Comparison of ENCODE assay signal across 1 cellular context in the genomic region with DNA sequence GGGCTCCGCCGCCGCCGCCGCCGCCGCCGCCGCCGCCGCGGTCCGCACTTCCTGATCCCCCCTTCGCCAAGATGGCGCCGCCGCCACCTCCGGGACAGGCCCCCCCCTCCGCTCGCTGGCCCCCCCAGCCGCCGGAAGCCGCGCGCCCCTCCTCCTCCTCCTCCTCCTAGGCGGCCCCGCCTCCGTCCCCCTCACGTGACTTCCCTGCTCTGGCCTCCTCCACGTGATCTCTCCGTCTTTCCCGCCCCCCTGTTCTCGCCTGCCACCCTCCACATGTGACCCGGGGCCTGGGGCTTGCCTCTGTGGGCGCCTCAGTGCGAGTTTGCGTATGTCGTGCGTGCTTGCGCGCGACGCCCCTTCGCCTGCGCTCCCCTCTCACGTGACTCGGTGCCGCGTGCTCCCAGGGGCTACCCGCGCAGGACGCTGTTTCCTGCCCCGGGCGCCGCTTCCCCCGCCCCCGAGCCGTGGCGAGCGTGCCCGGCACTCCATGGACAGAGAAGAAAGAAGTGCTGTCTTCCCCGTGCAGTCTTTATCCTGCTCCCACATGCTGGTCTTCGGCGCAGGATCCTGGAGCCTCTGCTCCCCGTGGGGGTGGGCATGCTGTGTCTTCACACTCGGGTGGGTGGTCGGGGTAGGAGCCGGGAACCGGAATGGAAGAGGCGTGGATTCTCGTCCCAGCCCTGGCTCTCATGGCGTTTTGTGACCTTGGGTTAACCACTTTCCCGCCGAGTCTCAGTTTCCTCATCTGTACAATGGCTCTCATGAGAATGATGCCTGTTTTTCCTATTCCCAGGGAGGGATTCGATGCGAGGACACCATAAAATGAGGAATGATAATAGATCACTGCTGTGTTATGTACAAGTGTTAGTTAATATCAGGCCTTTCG.
TF ChIP-seq lines count a peak whose summit lies in the region.

A gene (minus strand): TSS at position 53 of the 886 bp plus-strand sequence. CDS start 109 bp downstream, outside the sequence.

TF ChIP-seq in K562, 482 proteins besides CTCF, POLR2A, EP300 and RAD21 (continued from another document and continues in another):
- TF ChIP-seq, protein P1, sequence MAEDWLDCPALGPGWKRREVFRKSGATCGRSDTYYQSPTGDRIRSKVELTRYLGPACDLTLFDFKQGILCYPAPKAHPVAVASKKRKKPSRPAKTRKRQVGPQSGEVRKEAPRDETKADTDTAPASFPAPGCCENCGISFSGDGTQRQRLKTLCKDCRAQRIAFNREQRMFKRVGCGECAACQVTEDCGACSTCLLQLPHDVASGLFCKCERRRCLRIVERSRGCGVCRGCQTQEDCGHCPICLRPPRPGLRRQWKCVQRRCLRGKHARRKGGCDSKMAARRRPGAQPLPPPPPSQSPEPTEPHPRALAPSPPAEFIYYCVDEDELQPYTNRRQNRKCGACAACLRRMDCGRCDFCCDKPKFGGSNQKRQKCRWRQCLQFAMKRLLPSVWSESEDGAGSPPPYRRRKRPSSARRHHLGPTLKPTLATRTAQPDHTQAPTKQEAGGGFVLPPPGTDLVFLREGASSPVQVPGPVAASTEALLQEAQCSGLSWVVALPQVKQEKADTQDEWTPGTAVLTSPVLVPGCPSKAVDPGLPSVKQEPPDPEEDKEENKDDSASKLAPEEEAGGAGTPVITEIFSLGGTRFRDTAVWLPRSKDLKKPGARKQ (CRISPR knock-in tag; IDR thresholded peaks at IDR 0.05) = no peak
- TF ChIP-seq ZNF232 (CRISPR knock-in tag; IDR thresholded peaks at IDR 0.05) (peak; percentile 90; the same call in 1 of the 2 replicates), ZKSCAN8 (CRISPR knock-in tag; IDR thresholded peaks at IDR 0.05) (no peak), CCAR2 (IDR thresholded peaks at IDR 0.05; ENCODE audit: low read depth, low read length) (no peak), ZNF445 (CRISPR knock-in tag; IDR thresholded peaks at IDR 0.05; ENCODE audit: low read depth) (no peak), GTF2E2 (tag; IDR thresholded peaks at IDR 0.05) (no peak), NFRKB (IDR thresholded peaks at IDR 0.05; ENCODE audit: low read depth) (no peak), HNRNPLL (IDR thresholded peaks at IDR 0.05; ENCODE audit: low read depth, low read length, poor library complexity, severe bottlenecking) (peak; percentile 66), RBFOX2 (IDR thresholded peaks at IDR 0.05; ENCODE audit: low read depth, low read length) (peak; percentile 87), KHSRP (IDR thresholded peaks at IDR 0.05) (0 out of 2 replicates have a peak, but pooled peaks have one; percentile 36), MIER1 (IDR thresholded peaks at IDR 0.05; ENCODE audit: low read depth) (0 out of 2 replicates have a peak, but pooled peaks have one; percentile 19), POLR2G (IDR thresholded peaks at IDR 0.05; ENCODE audit: low read depth, low read length) (peak; percentile 82), TCF3 (CRISPR knock-in tag; IDR thresholded peaks at IDR 0.05) (no peak), NCOA6 (IDR thresholded peaks at IDR 0.05) (peak; percentile 94), FOXK2 (conservative IDR thresholded peaks at IDR 0.05 in 1 of 2, IDR thresholded peaks at IDR 0.05 in 1 of 2; ENCODE audit: low read depth in 2 of 2) (peak; percentile 78 to 94; a peak in 3 of 4 replicates), ELF1 (tag; IDR thresholded peaks at IDR 0.05) (peak; percentile 95), SPI1 (IDR thresholded peaks at IDR 0.05; ENCODE audit: borderline replicate concordance, low read depth, low read length) (no peak), ARID2 (IDR thresholded peaks at IDR 0.05) (no peak), RUNX1 (IDR thresholded peaks at IDR 0.05; ENCODE audit: low read depth) (no peak), MTA3 (IDR thresholded peaks at IDR 0.05; ENCODE audit: borderline replicate concordance) (peak; percentile 74; the same call in 1 of the 2 replicates), MAFG (tag; conservative IDR thresholded peaks at IDR 0.05) (0 out of 2 replicates have a peak, but pooled peaks have one; percentile 6), SMC3 (conservative IDR thresholded peaks at IDR 0.05; ENCODE audit: insufficient read depth, low read depth, low read length) (0 out of 2 replicates have a peak, but pooled peaks have one; percentile 20), JUNB (CRISPR knock-in tag; conservative IDR thresholded peaks at IDR 0.05) (no peak), PTBP1 (IDR thresholded peaks at IDR 0.05; ENCODE audit: low read depth, low read length) (0 out of 2 replicates have a peak, but pooled peaks have one; percentile 39), ZNF76 (CRISPR knock-in tag; IDR thresholded peaks at IDR 0.05; ENCODE audit: borderline replicate concordance) (0 out of 2 replicates have a peak, but pooled peaks have one; percentile 21), ZZZ3 (IDR thresholded peaks at IDR 0.05) (no peak), YY1 (IDR thresholded peaks at IDR 0.05; ENCODE audit: borderline replicate concordance in 1 of 3, control insufficient read depth in 1 of 3, extremely low read depth in 1 of 3, insufficient read depth in 3 of 3, insufficient read length in 1 of 3, insufficient replicate concordance in 2 of 3, low read depth in 1 of 3, low read length in 2 of 3) (peak; percentile 54 to 90 (median 89)), KLF6 (CRISPR knock-in tag; IDR thresholded peaks at IDR 0.05; ENCODE audit: borderline replicate concordance) (peak; percentile 71; the same call in 1 of the 2 replicates), TOE1 (IDR thresholded peaks at IDR 0.05; ENCODE audit: borderline replicate concordance) (peak; percentile 99), TOE1 (CRISPR knock-in tag; IDR thresholded peaks at IDR 0.05; ENCODE audit: borderline replicate concordance, low read depth) (peak; percentile 70; the same call in 1 of the 2 replicates), ZNF197 (CRISPR knock-in tag; IDR thresholded peaks at IDR 0.05; ENCODE audit: low read depth) (peak; percentile 81; the same call in 1 of the 2 replicates), WHSC1 (IDR thresholded peaks at IDR 0.05; ENCODE audit: low read length) (no peak), MTA1 (IDR thresholded peaks at IDR 0.05; ENCODE audit: borderline replicate concordance) (peak; percentile 86), KLF1 (tag; IDR thresholded peaks at IDR 0.05) (peak; percentile 73; the same call in 1 of the 2 replicates), POLR2AphosphoS2 (IDR thresholded peaks at IDR 0.05; ENCODE audit: low read length) (no peak), DNMT1 (IDR thresholded peaks at IDR 0.05) (no peak), C11orf30 (IDR thresholded peaks at IDR 0.05; ENCODE audit: low read depth) (peak; percentile 80), SOX6 (IDR thresholded peaks at IDR 0.05) (no peak; the same call in 1 of the 2 replicates), ZNF668 (CRISPR knock-in tag; IDR thresholded peaks at IDR 0.05) (peak; percentile 40; the same call in 1 of the 2 replicates), ZNF764 (CRISPR knock-in tag; IDR thresholded peaks at IDR 0.05; ENCODE audit: low read depth) (no peak), ZNF354B (CRISPR knock-in tag; IDR thresholded peaks at IDR 0.05) (no peak), PHF21A (IDR thresholded peaks at IDR 0.05; ENCODE audit: borderline replicate concordance, low read depth) (no peak)
- TF ChIP-seq, protein P2, sequence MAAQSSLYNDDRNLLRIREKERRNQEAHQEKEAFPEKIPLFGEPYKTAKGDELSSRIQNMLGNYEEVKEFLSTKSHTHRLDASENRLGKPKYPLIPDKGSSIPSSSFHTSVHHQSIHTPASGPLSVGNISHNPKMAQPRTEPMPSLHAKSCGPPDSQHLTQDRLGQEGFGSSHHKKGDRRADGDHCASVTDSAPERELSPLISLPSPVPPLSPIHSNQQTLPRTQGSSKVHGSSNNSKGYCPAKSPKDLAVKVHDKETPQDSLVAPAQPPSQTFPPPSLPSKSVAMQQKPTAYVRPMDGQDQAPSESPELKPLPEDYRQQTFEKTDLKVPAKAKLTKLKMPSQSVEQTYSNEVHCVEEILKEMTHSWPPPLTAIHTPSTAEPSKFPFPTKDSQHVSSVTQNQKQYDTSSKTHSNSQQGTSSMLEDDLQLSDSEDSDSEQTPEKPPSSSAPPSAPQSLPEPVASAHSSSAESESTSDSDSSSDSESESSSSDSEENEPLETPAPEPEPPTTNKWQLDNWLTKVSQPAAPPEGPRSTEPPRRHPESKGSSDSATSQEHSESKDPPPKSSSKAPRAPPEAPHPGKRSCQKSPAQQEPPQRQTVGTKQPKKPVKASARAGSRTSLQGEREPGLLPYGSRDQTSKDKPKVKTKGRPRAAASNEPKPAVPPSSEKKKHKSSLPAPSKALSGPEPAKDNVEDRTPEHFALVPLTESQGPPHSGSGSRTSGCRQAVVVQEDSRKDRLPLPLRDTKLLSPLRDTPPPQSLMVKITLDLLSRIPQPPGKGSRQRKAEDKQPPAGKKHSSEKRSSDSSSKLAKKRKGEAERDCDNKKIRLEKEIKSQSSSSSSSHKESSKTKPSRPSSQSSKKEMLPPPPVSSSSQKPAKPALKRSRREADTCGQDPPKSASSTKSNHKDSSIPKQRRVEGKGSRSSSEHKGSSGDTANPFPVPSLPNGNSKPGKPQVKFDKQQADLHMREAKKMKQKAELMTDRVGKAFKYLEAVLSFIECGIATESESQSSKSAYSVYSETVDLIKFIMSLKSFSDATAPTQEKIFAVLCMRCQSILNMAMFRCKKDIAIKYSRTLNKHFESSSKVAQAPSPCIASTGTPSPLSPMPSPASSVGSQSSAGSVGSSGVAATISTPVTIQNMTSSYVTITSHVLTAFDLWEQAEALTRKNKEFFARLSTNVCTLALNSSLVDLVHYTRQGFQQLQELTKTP (IDR thresholded peaks at IDR 0.05; ENCODE audit: low read depth in 1 of 2, partially characterized antibody in 2 of 2) = peak in 1 of 2 experiments; percentile 21
- TF ChIP-seq, protein P3, sequence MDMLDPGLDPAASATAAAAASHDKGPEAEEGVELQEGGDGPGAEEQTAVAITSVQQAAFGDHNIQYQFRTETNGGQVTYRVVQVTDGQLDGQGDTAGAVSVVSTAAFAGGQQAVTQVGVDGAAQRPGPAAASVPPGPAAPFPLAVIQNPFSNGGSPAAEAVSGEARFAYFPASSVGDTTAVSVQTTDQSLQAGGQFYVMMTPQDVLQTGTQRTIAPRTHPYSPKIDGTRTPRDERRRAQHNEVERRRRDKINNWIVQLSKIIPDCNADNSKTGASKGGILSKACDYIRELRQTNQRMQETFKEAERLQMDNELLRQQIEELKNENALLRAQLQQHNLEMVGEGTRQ (CRISPR knock-in tag; IDR thresholded peaks at IDR 0.05) = peak; percentile 97
- TF ChIP-seq, protein P4, sequence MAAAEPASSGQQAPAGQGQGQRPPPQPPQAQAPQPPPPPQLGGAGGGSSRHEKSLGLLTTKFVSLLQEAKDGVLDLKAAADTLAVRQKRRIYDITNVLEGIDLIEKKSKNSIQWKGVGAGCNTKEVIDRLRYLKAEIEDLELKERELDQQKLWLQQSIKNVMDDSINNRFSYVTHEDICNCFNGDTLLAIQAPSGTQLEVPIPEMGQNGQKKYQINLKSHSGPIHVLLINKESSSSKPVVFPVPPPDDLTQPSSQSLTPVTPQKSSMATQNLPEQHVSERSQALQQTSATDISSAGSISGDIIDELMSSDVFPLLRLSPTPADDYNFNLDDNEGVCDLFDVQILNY (CRISPR knock-in tag; IDR thresholded peaks at IDR 0.05) = peak; percentile 96
- TF ChIP-seq, protein P5, sequence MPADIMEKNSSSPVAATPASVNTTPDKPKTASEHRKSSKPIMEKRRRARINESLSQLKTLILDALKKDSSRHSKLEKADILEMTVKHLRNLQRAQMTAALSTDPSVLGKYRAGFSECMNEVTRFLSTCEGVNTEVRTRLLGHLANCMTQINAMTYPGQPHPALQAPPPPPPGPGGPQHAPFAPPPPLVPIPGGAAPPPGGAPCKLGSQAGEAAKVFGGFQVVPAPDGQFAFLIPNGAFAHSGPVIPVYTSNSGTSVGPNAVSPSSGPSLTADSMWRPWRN (IDR thresholded peaks at IDR 0.05; ENCODE audit: low read depth) = peak; percentile 12; the same call in 1 of the 2 replicates
- TF ChIP-seq, protein P6, sequence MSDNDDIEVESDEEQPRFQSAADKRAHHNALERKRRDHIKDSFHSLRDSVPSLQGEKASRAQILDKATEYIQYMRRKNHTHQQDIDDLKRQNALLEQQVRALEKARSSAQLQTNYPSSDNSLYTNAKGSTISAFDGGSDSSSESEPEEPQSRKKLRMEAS (CRISPR knock-in tag; IDR thresholded peaks at IDR 0.05) = peak; percentile 100
- TF ChIP-seq, protein P7, sequence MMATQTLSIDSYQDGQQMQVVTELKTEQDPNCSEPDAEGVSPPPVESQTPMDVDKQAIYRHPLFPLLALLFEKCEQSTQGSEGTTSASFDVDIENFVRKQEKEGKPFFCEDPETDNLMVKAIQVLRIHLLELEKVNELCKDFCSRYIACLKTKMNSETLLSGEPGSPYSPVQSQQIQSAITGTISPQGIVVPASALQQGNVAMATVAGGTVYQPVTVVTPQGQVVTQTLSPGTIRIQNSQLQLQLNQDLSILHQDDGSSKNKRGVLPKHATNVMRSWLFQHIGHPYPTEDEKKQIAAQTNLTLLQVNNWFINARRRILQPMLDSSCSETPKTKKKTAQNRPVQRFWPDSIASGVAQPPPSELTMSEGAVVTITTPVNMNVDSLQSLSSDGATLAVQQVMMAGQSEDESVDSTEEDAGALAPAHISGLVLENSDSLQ (IDR thresholded peaks at IDR 0.05) = peak; percentile 64
- TF ChIP-seq, protein P8, sequence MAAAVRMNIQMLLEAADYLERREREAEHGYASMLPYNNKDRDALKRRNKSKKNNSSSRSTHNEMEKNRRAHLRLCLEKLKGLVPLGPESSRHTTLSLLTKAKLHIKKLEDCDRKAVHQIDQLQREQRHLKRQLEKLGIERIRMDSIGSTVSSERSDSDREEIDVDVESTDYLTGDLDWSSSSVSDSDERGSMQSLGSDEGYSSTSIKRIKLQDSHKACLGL (CRISPR knock-in tag; IDR thresholded peaks at IDR 0.05; ENCODE audit: borderline replicate concordance, poor library complexity, severe bottlenecking) = peak; percentile 69
- TF ChIP-seq, protein P9, sequence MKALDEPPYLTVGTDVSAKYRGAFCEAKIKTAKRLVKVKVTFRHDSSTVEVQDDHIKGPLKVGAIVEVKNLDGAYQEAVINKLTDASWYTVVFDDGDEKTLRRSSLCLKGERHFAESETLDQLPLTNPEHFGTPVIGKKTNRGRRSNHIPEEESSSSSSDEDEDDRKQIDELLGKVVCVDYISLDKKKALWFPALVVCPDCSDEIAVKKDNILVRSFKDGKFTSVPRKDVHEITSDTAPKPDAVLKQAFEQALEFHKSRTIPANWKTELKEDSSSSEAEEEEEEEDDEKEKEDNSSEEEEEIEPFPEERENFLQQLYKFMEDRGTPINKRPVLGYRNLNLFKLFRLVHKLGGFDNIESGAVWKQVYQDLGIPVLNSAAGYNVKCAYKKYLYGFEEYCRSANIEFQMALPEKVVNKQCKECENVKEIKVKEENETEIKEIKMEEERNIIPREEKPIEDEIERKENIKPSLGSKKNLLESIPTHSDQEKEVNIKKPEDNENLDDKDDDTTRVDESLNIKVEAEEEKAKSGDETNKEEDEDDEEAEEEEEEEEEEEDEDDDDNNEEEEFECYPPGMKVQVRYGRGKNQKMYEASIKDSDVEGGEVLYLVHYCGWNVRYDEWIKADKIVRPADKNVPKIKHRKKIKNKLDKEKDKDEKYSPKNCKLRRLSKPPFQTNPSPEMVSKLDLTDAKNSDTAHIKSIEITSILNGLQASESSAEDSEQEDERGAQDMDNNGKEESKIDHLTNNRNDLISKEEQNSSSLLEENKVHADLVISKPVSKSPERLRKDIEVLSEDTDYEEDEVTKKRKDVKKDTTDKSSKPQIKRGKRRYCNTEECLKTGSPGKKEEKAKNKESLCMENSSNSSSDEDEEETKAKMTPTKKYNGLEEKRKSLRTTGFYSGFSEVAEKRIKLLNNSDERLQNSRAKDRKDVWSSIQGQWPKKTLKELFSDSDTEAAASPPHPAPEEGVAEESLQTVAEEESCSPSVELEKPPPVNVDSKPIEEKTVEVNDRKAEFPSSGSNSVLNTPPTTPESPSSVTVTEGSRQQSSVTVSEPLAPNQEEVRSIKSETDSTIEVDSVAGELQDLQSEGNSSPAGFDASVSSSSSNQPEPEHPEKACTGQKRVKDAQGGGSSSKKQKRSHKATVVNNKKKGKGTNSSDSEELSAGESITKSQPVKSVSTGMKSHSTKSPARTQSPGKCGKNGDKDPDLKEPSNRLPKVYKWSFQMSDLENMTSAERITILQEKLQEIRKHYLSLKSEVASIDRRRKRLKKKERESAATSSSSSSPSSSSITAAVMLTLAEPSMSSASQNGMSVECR (CRISPR knock-in tag; IDR thresholded peaks at IDR 0.05) = peak; percentile 97
